Comparison of ENCODE assay signal across 10 cellular contexts in genomic region chr15:70451861-70452653, GRCh38.
DNase-seq lines count a peak whose midpoint lies in the region; ATAC-seq and TF ChIP-seq lines count a peak whose summit lies in the region.
"Had no signal": no experiment of that assay in that cellular context is flagged by ENCODE, and none has a peak within 500 bp of the region (broad histone marks: within the 10 kb centered on the region; RNA-seq: fewer than 3 reads in every experiment).

No MANE protein-coding gene starts in this region.

- DNase-seq in CD14-positive monocyte (ENCODE audit: low spot score): peak; percentile 41
- DNase-seq in NCI-H146 (lab: John Stamatoyannopoulos, UW): peak; percentile 70
- DNase-seq in activated T-cell treated with anti-CD3 and anti-CD28 coated beads, Interleukin-2, amount 50 U/mL, for 1 hour: peak; percentile 57
- DNase-seq in left lobe of liver (ENCODE audit: low spot score): peak; percentile 67
- no peak for DNase-seq in OCI-M1 (lab: John Stamatoyannopoulos, UW)
- DNase-seq: activated CD8-positive, alpha-beta memory T cell treated with anti-CD3 and anti-CD28 coated beads, Interleukin-2, amount 10 ng/mL, durations not matched to agents 7 days and 5 days had no signal

- no peak for TF ChIP-seq CTCF in CD14-positive monocyte (IDR thresholded peaks at IDR 0.05)

- ATAC-seq in left lobe of liver (peak; percentile 89), HG03432 (IDR thresholded peaks at IDR 0.05; ENCODE audit: unreplicated experiment) (no peak), GM19452 (IDR thresholded peaks at IDR 0.05; ENCODE audit: unreplicated experiment) (no peak), GM18873 (IDR thresholded peaks at IDR 0.05; ENCODE audit: low FRiP score, unreplicated experiment) (no peak)
- ATAC-seq: activated CD8-positive, alpha-beta memory T cell treated with anti-CD3 and anti-CD28 coated beads, Interleukin-2, amount 10 ng/mL, durations not matched to agents 7 days and 5 days had no signal

- H3K27ac Mint-ChIP-seq in CD14-positive monocyte: no peak overlapping the region
- H3K27ac Mint-ChIP-seq: activated CD8-positive, alpha-beta memory T cell treated with anti-CD3 and anti-CD28 coated beads, Interleukin-2, amount 10 ng/mL, durations not matched to agents 7 days and 5 days; B cell had no signal

- H3K27me3 Mint-ChIP-seq in CD14-positive monocyte (ENCODE audit: low read depth in 3 of 3): peaks cover 19 to 24% (median 24%) of the 10 kb centered on the region in 3 donors

- peaks cover 0 to 4% (median 2%) of the 10 kb centered on the region in 7 donors for H3K9me3 Mint-ChIP-seq in CD14-positive monocyte

- peaks cover 0 to 2% of the 10 kb centered on the region in 2 donors for H3K36me3 Mint-ChIP-seq in CD14-positive monocyte
- H3K36me3 Mint-ChIP-seq: activated CD8-positive, alpha-beta memory T cell treated with anti-CD3 and anti-CD28 coated beads, Interleukin-2, amount 10 ng/mL, durations not matched to agents 7 days and 5 days had no signal

- intact Hi-C loops in CD14-positive monocyte (cut with micrococcal nuclease): no loop called here

- no peak overlapping the region for H3K4me3 Mint-ChIP-seq in CD14-positive monocyte
- H3K4me3 Mint-ChIP-seq: activated CD8-positive, alpha-beta memory T cell treated with anti-CD3 and anti-CD28 coated beads, Interleukin-2, amount 10 ng/mL, durations not matched to agents 7 days and 5 days; B cell had no signal

- peaks cover 20% of the 10 kb centered on the region for H3K4me1 Mint-ChIP-seq in CD14-positive monocyte
